ENCODE assay signal across 37 cellular contexts in genomic region chr12:110516995-110517394, GRCh38.
"Had no signal": no experiment of that assay in that cellular context is flagged by ENCODE, and none has a peak within 500 bp of the region (broad histone marks: within the 10 kb centered on the region; RNA-seq: fewer than 3 reads in every experiment).

No MANE protein-coding gene starts in this region.

- FAIRE-seq: astrocyte, colon, TTC549 had no signal

- H3K4me1 ChIP-seq: breast epithelium had no signal

- H3K27ac Mint-ChIP-seq: activated CD4-positive, alpha-beta memory T cell treated with anti-CD3 and anti-CD28 coated beads for 36 hours; activated CD4-positive, alpha-beta T cell treated with anti-CD3 and anti-CD28 coated beads, Interleukin-2, amount 10 ng/mL, durations not matched to agents 24 days and 14 days; activated CD8-positive, alpha-beta T cell treated with anti-CD3 and anti-CD28 coated beads for 36 hours; activated naive CD4-positive, alpha-beta T cell treated with anti-CD3 and anti-CD28 coated beads for 36 hours; activated naive CD4-positive, alpha-beta T cell treated with anti-CD3 and anti-CD28 coated beads, Interleukin-2, amount 50 U/mL, for 72 hours; activated naive CD8-positive, alpha-beta T cell treated with anti-CD3 and anti-CD28 coated beads for 36 hours; activated T-cell treated with anti-CD3 and anti-CD28 coated beads, Interleukin-2, amount 50 U/mL, for 72 hours; activated T-helper 1 cell treated with anti-CD3 and anti-CD28 coated beads, Interleukin-12 subunit alpha, Interleukin-12 subunit beta, Interleukin-2, Interleukin-4 antibody, amounts not matched to agents 30 ng/mL and 10 ng/mL and 1 ng/mL, durations not matched to agents 14 hours and 24 hours and 36 hours; activated T-helper 17 cell treated with anti-CD3 and anti-CD28 coated beads, Interleukin-2, amount 50 U/mL, for 72 hours; T-helper 1 cell treated with Interleukin-12 subunit alpha and Interleukin-12 subunit beta and Interleukin-4 antibody, amounts not matched to agents 30 μg/mL and 1 μg/mL, for 36 hours; T-helper 2 cell treated with Interferon-gamma antibody and Interleukin-4, amounts not matched to agents 5 μg/mL and 100 μg/mL, for 36 hours had no signal

- H3K4me3 Mint-ChIP-seq: activated CD4-positive, alpha-beta memory T cell treated with anti-CD3 and anti-CD28 coated beads for 36 hours; activated CD4-positive, alpha-beta T cell treated with anti-CD3 and anti-CD28 coated beads, Interleukin-2, amount 10 ng/mL, durations not matched to agents 24 days and 14 days; activated CD8-positive, alpha-beta T cell treated with anti-CD3 and anti-CD28 coated beads for 36 hours; activated naive CD4-positive, alpha-beta T cell treated with anti-CD3 and anti-CD28 coated beads for 36 hours; activated naive CD8-positive, alpha-beta T cell treated with anti-CD3 and anti-CD28 coated beads for 36 hours; activated T-cell treated with anti-CD3 and anti-CD28 coated beads, Interleukin-2, amount 50 U/mL, for 4 hours; activated T-cell treated with anti-CD3 and anti-CD28 coated beads, Interleukin-2, amount 50 U/mL, for 72 hours; activated T-helper 1 cell treated with anti-CD3 and anti-CD28 coated beads, Interleukin-12 subunit alpha, Interleukin-12 subunit beta, Interleukin-2, Interleukin-4 antibody, amounts not matched to agents 30 ng/mL and 10 ng/mL and 1 ng/mL, durations not matched to agents 14 hours and 24 hours and 36 hours; activated T-helper 17 cell treated with anti-CD3 and anti-CD28 coated beads, Interleukin-2, amount 50 U/mL, for 72 hours; T-helper 1 cell treated with Interleukin-12 subunit alpha and Interleukin-12 subunit beta and Interleukin-4 antibody, amounts not matched to agents 30 μg/mL and 1 μg/mL, for 36 hours; T-helper 2 cell treated with Interferon-gamma antibody and Interleukin-4, amounts not matched to agents 5 μg/mL and 100 μg/mL, for 36 hours had no signal

- H3K36me3 ChIP-seq: adrenal gland, brain microvascular endothelial cell, breast epithelium had no signal

- H3K36me3 Mint-ChIP-seq: activated CD4-positive, alpha-beta memory T cell treated with anti-CD3 and anti-CD28 coated beads for 36 hours; activated naive CD4-positive, alpha-beta T cell treated with anti-CD3 and anti-CD28 coated beads, Interleukin-2, amount 50 U/mL, for 72 hours; activated naive CD8-positive, alpha-beta T cell treated with anti-CD3 and anti-CD28 coated beads for 36 hours had no signal

- H3K4me3 ChIP-seq: adrenal gland, body of pancreas, breast epithelium had no signal

- H3K9me3 ChIP-seq: adrenal gland, body of pancreas, breast epithelium had no signal

- H3K27ac ChIP-seq: adrenal gland, body of pancreas, brain microvascular endothelial cell, breast epithelium, VCaP had no signal

- H3K27me3 Mint-ChIP-seq: activated CD4-positive, alpha-beta memory T cell treated with anti-CD3 and anti-CD28 coated beads for 36 hours; activated CD8-positive, alpha-beta T cell treated with anti-CD3 and anti-CD28 coated beads for 36 hours; activated naive CD8-positive, alpha-beta T cell treated with anti-CD3 and anti-CD28 coated beads for 36 hours; activated T-helper 17 cell treated with anti-CD3 and anti-CD28 coated beads, Interleukin-2, amount 50 U/mL, for 72 hours had no signal

- H3K4me1 Mint-ChIP-seq: activated naive CD8-positive, alpha-beta T cell treated with anti-CD3 and anti-CD28 coated beads for 36 hours had no signal

- H3K27me3 ChIP-seq: adrenal gland, body of pancreas, brain microvascular endothelial cell, breast epithelium had no signal

- ATAC-seq: activated CD4-positive, CD25-positive, alpha-beta regulatory T cell treated with anti-CD3 and anti-CD28 coated beads, Interleukin-2, amount 50 U/mL, for 24 hours; activated CD8-positive, alpha-beta T cell treated with anti-CD3 and anti-CD28 coated beads for 36 hours; activated naive CD4-positive, alpha-beta T cell treated with anti-CD3 and anti-CD28 coated beads, Interleukin-2, amount 50 U/mL, for 72 hours; activated T-cell treated with anti-CD3 and anti-CD28 coated beads, Interleukin-2, amount 50 U/mL, for 4 hours; activated T-cell treated with anti-CD3 and anti-CD28 coated beads, Interleukin-2, amount 50 U/mL, for 72 hours; activated T-helper 17 cell treated with anti-CD3 and anti-CD28 coated beads, Interleukin-2, amount 50 U/mL, for 72 hours; body of pancreas had no signal

- DNase-seq: activated CD4-positive, alpha-beta memory T cell treated with anti-CD3 and anti-CD28 coated beads for 36 hours; activated CD4-positive, alpha-beta T cell treated with anti-CD3 and anti-CD28 coated beads for 4 hours; activated CD4-positive, alpha-beta T cell treated with anti-CD3 and anti-CD28 coated beads, Interleukin-2, amount 10 ng/mL, durations not matched to agents 24 days and 14 days; activated CD4-positive, alpha-beta T cell treated with anti-CD3 and anti-CD28 coated beads, Interleukin-2, amount 50 U/mL, for 1 hour; activated CD4-positive, alpha-beta T cell treated with anti-CD3 and anti-CD28 coated beads, Interleukin-2, amount 50 U/mL, for 4 hours; activated CD4-positive, CD25-positive, alpha-beta regulatory T cell; activated CD8-positive, alpha-beta memory T cell treated with anti-CD3 and anti-CD28 coated beads, Interleukin-2, amount 50 U/mL, for 4 hours; activated CD8-positive, alpha-beta T cell treated with anti-CD3 and anti-CD28 coated beads for 36 hours; activated effector memory CD4-positive, alpha-beta T cell treated with anti-CD3 and anti-CD28 coated beads, Interleukin-2, amount 50 U/mL, for 16 hours; activated gamma-delta T cell treated with Interleukin-2 at 50 U/mL for 16 hours; activated naive CD4-positive, alpha-beta T cell; activated naive CD4-positive, alpha-beta T cell treated with anti-CD3 and anti-CD28 coated beads for 36 hours; activated naive CD4-positive, alpha-beta T cell treated with anti-CD3 and anti-CD28 coated beads, Interleukin-2, amount 50 U/mL, for 16 hours; activated naive CD8-positive, alpha-beta T cell treated with anti-CD3 and anti-CD28 coated beads for 36 hours; activated T-cell treated with anti-CD3 and anti-CD28 coated beads for 4 hours; activated T-cell treated with anti-CD3 and anti-CD28 coated beads, Interleukin-2, amount 50 U/mL, for 1 hour; activated T-cell treated with anti-CD3 and anti-CD28 coated beads, Interleukin-2, amount 50 U/mL, for 4 hours; activated T-cell treated with anti-CD3 and anti-CD28 coated beads, Interleukin-2, amount 50 U/mL, for 72 hours; adrenal gland; amniotic stem cell; aorta; body of pancreas; brain microvascular endothelial cell; central memory CD4-positive, alpha-beta T cell; T-helper 2 cell; T-helper 9 cell had no signal

- H3K9me3 Mint-ChIP-seq: activated CD4-positive, alpha-beta memory T cell treated with anti-CD3 and anti-CD28 coated beads for 36 hours; activated CD4-positive, alpha-beta T cell treated with anti-CD3 and anti-CD28 coated beads, Interleukin-2, amount 10 ng/mL, durations not matched to agents 24 days and 14 days; activated CD8-positive, alpha-beta T cell treated with anti-CD3 and anti-CD28 coated beads for 36 hours; activated naive CD4-positive, alpha-beta T cell treated with anti-CD3 and anti-CD28 coated beads for 36 hours; activated naive CD4-positive, alpha-beta T cell treated with anti-CD3 and anti-CD28 coated beads, Interleukin-2, amount 50 U/mL, for 72 hours; activated naive CD8-positive, alpha-beta T cell treated with anti-CD3 and anti-CD28 coated beads for 36 hours; activated T-cell treated with anti-CD3 and anti-CD28 coated beads, Interleukin-2, amount 50 U/mL, for 4 hours; activated T-cell treated with anti-CD3 and anti-CD28 coated beads, Interleukin-2, amount 50 U/mL, for 72 hours; activated T-helper 1 cell treated with anti-CD3 and anti-CD28 coated beads, Interleukin-12 subunit alpha, Interleukin-12 subunit beta, Interleukin-2, Interleukin-4 antibody, amounts not matched to agents 30 ng/mL and 10 ng/mL and 1 ng/mL, durations not matched to agents 14 hours and 24 hours and 36 hours; activated T-helper 17 cell treated with anti-CD3 and anti-CD28 coated beads, Interleukin-2, amount 50 U/mL, for 72 hours; T-helper 1 cell treated with Interleukin-12 subunit alpha and Interleukin-12 subunit beta and Interleukin-4 antibody, amounts not matched to agents 30 μg/mL and 1 μg/mL, for 36 hours; T-helper 2 cell treated with Interferon-gamma antibody and Interleukin-4, amounts not matched to agents 5 μg/mL and 100 μg/mL, for 36 hours had no signal
